8 cellular contexts compared by ENCODE assay signal in the genomic region with DNA sequence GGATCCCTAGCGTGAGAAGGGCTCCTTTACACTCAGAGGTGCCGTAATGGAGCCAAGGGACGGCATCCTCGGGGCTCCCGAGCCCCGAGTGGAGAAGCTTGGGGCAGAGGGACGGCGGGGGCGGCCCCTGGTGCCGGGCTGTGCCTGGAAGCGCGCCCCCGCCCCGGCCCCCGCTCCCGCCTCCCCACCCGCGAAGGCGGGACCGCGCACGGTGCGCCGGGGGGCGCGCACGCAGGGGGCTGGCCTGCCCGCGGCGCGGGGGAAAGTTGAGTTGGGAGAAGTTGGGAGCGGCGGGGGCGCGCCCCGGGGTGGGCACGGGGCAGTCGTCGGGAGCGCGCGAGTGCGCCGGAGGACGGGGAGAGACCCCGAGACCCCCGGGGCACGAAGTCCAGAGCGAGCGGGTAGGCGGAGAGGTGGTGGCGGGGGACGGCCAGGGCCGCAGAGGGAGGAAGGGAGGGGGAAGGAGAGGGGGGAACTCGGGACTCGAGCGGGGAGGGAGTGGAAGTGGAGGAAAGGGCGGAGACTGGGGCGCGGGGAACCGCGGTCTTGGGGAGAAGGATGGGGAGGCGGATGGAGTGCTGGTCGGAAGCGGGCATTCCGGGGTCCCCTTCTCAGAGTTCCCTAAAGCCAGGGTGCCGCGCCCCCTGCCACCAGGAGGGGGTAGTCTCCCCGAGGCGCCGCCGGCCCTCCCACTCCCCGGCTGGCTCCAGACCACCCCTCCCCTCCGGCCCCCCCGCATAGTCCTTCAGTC. TPM values are rescaled to one million over a fixed set of nuclear protein-coding genes. Genes with fewer than 3 reads are reported as not detected.
DNase-seq lines count a peak whose midpoint lies in the region; ATAC-seq and TF ChIP-seq lines count a peak whose summit lies in the region.

SLC4A2 (plus strand) TSS at position 228 of the 751 bp plus-strand sequence. CDS start 2,399 bp downstream, outside the sequence.

- TF ChIP-seq CTCF in coronary artery (IDR thresholded peaks at IDR 0.05), result peak; percentile 19

- DNase-seq in NCI-H1436 (lab: John Stamatoyannopoulos, UW), result peak; percentile 56
- no peak for DNase-seq in NCI-H1436 treated with DMSO at 0.1 percent for 48 hours (lab: John Stamatoyannopoulos, UW)
- peak; percentile 7 for DNase-seq in NCI-H2196 treated with DMSO at 0.1 percent for 48 hours (lab: John Stamatoyannopoulos, UW; ENCODE audit: unreplicated experiment)
- peak; percentile 71 for DNase-seq in activated CD4-positive, alpha-beta T cell treated with anti-CD3 and anti-CD28 coated beads for 48 hours
- DNase-seq in coronary artery (ENCODE audit: low spot score), result peak; percentile 87
- DNase-seq in left colon, result peak; percentile 82 to 85
- peak; percentile 65 for DNase-seq in stimulated activated CD4-positive, alpha-beta T cell treated with anti-CD3 and anti-CD28 coated beads, Interleukin-2, amount 100 ng/mL, for 4 hours (ENCODE audit: low read depth)

- ATAC-seq in HG02678 (IDR thresholded peaks at IDR 0.05; ENCODE audit: unreplicated experiment) (peak; percentile 34), left colon (peak; percentile 41)

- intact Hi-C loops in left colon (cut with DNase I, micrococcal nuclease), result no loop called here

- peak within 1 kb of the TSS; percentile 84 for H3K4me3 ChIP-seq in coronary artery

- H3K27ac ChIP-seq in coronary artery, result peak within 1 kb of the TSS; percentile 97 to 99

RNA-seq across cellular contexts. Expression of gene SLC4A2, which starts in this region (rescaled TPM):
- 10 to 100 TPM; 76.7 to 97.4 TPM for total RNA-seq in left colon
